ENCODE assay signal across 1 cellular context in genomic region chr19:55348317-55349034, GRCh38.
TF ChIP-seq lines count a peak whose summit lies in the region.

No MANE protein-coding gene starts in this region.

TF ChIP-seq in WTC11, 78 proteins besides CTCF, POLR2A, EP300 and RAD21 (continued from another document):
- TF ChIP-seq ZNF425 (CRISPR knock-in tag; conservative IDR thresholded peaks at IDR 0.05) = no peak
- TF ChIP-seq ZNF416 (CRISPR knock-in tag; IDR thresholded peaks at IDR 0.05) = no peak
- TF ChIP-seq TP53 (CRISPR knock-in tag; IDR thresholded peaks at IDR 0.05) = no peak
TF ChIP-seq in WTC11: peak in this region for 5.
